ENCODE assay signal across 8 cellular contexts in genomic region chr3:10010546-10011465, GRCh38. TPM values are rescaled to one million over a fixed set of nuclear protein-coding genes. Genes with fewer than 3 reads are reported as not detected.
DNase-seq lines count a peak whose midpoint lies in the region; ATAC-seq, FAIRE-seq and TF ChIP-seq lines count a peak whose summit lies in the region.

No MANE protein-coding gene starts in this region.

- no peaks in the 10 kb centered on the region for H3K36me3 ChIP-seq in aorta (ENCODE audit: control insufficient read depth in 1 of 2, insufficient read depth in 2 of 2, low read length in 1 of 2)

- 1% methylated on average over 47 to 60 of the region's 60 CpGs for WGBS in aorta, 2 donors

- peak; percentile 80 for FAIRE-seq in GM18507 (lab: Jason Lieb, UNC)

- DNase-seq in GM18507 (ENCODE audit: extremely low spot score, insufficient read length, low read depth) (peak; percentile 92), NCI-H1930 (lab: John Stamatoyannopoulos, UW) (peak; percentile 48 to 65), T1000 (lab: John Stamatoyannopoulos, UW) (peak; percentile 90), astrocyte of the spinal cord (ENCODE audit: low read depth, low spot score) (peak; percentile 91), hippocampal formation (lab: John Stamatoyannopoulos, UW) (peak; percentile 82 to 89), retina (peak; percentile 91), aorta (peak; percentile 98 to 99)

- H3K27ac ChIP-seq in aorta (ENCODE audit: low read depth in 1 of 2, low read length in 2 of 2): peak overlapping the region in 1 of 2 donors; percentile 10

- ATAC-seq in HG02885 (IDR thresholded peaks at IDR 0.05; ENCODE audit: poor library complexity, unreplicated experiment) (peak; percentile 92), aorta (ENCODE audit: low FRiP score) (peak; percentile 95)

- H3K4me1 ChIP-seq in aorta (ENCODE audit: control insufficient read depth in 1 of 2, insufficient read depth in 2 of 2, low read length in 2 of 2): no peaks in the 10 kb centered on the region

- intact Hi-C loops in aorta (cut with DNase I): no loop called here

- no peaks in the 10 kb centered on the region for H3K27me3 ChIP-seq in aorta (ENCODE audit: control insufficient read depth in 1 of 2, insufficient read depth in 2 of 2, low read length in 1 of 2)

- in situ Hi-C loops in astrocyte of the spinal cord (cut with HindIII; ENCODE audit: low sequenced_read_pairs): no loop called here

- H3K4me3 ChIP-seq in astrocyte of the spinal cord (ENCODE audit: low read depth, low read length) (peak overlapping the region; percentile 65), aorta (ENCODE audit: low read length in 2 of 2) (peak overlapping the region; percentile 39 to 40)

- no peak for TF ChIP-seq CTCF in astrocyte of the spinal cord (IDR thresholded peaks at IDR 0.05; ENCODE audit: low read depth, low read length)

- H3K9me3 ChIP-seq in aorta (ENCODE audit: control insufficient read depth, low read length): no peaks in the 10 kb centered on the region

RNA-seq across cellular contexts. Expression of gene FANCD2, which starts 15.4 kb away (rescaled TPM):
- total RNA-seq in aorta: 1 to 10 TPM; 1.9 to 5.4 TPM
- polyA plus RNA-seq in aorta: 1 to 10 TPM in 1 of 2 donors, not detected in 1; 4.7 TPM

RNA-seq across cellular contexts. Expression of gene EMC3, which starts 24.2 kb away (rescaled TPM):
- 10 to 100 TPM; 47.8 to 48.8 TPM for total RNA-seq in aorta
- polyA plus RNA-seq in aorta: 10 to 100 TPM; 26.3 to 55.8 TPM

RNA-seq across cellular contexts. Expression of gene PRRT3, which starts 58.6 kb away (rescaled TPM):
- 1 to 10 TPM; 1.7 to 2.1 TPM for total RNA-seq in aorta
- 1 to 10 TPM in 1 of 2 donors, under 1 TPM in 1; 0.25 to 2.4 TPM for polyA plus RNA-seq in aorta
